In the genomic region with DNA sequence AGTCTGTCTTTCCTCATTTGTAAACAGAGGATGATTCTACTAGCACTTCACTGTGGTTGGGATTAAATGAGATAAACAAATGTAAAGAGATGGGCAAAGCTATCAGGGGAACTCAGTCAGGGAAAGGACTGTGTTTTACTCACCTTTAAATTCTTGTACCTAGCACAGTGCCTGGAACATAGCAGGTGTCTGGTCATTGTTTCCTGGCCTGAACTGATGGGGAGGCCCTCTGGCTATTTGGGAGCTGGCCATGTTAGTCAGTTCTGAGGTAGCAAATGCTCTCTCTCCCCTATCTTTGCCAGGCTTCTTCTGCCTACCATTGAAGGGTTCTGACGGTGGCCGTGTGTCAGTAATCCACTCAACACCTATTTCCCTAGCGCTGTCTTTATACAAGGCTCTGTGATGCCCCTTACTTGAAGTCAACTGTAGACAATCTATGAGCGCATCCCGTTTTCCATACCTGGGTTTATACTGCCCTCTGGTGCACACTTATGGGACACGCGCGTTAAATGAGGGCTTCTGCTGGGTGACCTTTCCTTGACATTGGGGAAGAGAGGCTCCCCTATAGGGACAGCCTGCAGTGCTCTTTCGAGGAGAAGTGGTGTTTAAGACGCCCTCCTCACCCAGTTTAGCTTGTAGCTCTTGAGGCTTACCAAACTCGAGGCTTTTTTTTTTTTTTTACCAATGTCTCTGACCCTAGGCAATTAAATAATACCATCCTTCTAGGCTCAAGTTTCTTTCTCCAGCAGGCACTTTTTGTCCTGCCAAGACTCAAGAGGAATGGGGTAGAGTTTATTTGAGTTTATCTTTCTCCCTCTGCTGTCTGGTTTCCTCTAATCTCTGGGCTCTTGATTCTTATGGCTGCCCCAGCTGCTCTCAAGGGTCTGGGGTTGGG, we compare ENCODE assay signal across 8 cellular contexts. TPM values are rescaled to one million over a fixed set of nuclear protein-coding genes. Genes with fewer than 3 reads are reported as not detected.
DNase-seq lines count a peak whose midpoint lies in the region; ATAC-seq and TF ChIP-seq lines count a peak whose summit lies in the region.

No MANE protein-coding gene starts in this region.

- peak; percentile 73 for DNase-seq in BE2C
- DNase-seq in NCI-H1048 (lab: John Stamatoyannopoulos, UW) = peak; percentile 10
- peak; percentile 86 for DNase-seq in SK-MEL-5 (ENCODE audit: low read depth, low spot score)
- peak; percentile 69 for DNase-seq in activated naive CD4-positive, alpha-beta T cell treated with Interleukin-2 at 50 U/mL for 16 hours
- DNase-seq in glomerular endothelial cell (ENCODE audit: extremely low read depth, low read depth, low spot score) = peak; percentile 23
- peak in 8 of 10 donors; percentile 26 to 89 (median 64) for DNase-seq in posterior cingulate gyrus
- no peak for DNase-seq in upper lobe of right lung

- H3K36me3 ChIP-seq in BE2C (no peaks in the 10 kb centered on the region), upper lobe of right lung (no peaks in the 10 kb centered on the region)

- TF ChIP-seq CTCF in BE2C (IDR thresholded peaks at IDR 0.05; ENCODE audit: low read depth, low read length) = peak; percentile 81
- TF ChIP-seq CTCF in upper lobe of right lung (IDR thresholded peaks at IDR 0.05) = peak; percentile 77

- in situ Hi-C loops in SK-MEL-5 (cut with HindIII; ENCODE audit: low pct_unique_long_range_greater_than_20kb, low sequenced_read_pairs) = no loop called here

- H3K27me3 ChIP-seq in BE2C (no peaks in the 10 kb centered on the region), upper lobe of right lung (peaks cover 12% of the 10 kb centered on the region)

- ATAC-seq in GM21360 (IDR thresholded peaks at IDR 0.05; ENCODE audit: unreplicated experiment) = peak; percentile 57
- ATAC-seq in upper lobe of right lung = peak; percentile 89

- H3K4me3 ChIP-seq in BE2C (ENCODE audit: low read depth, low read length) (no peak overlapping the region), upper lobe of right lung (no peak overlapping the region)

- no peak overlapping the region for H3K27ac ChIP-seq in upper lobe of right lung

- H3K9me3 ChIP-seq in BE2C = no peaks in the 10 kb centered on the region
- no peaks in the 10 kb centered on the region for H3K9me3 ChIP-seq in upper lobe of right lung

- intact Hi-C loops in posterior cingulate gyrus (cut with DNase I) (loop anchor here (1.0 kb wide), 2 partner anchors 70 to 166 kb away; no protein-coding TSS in a partner anchor), upper lobe of right lung (cut with DNase I) (no loop called here)

- H3K4me1 ChIP-seq in BE2C (peaks cover 22% of the 10 kb centered on the region), upper lobe of right lung (peaks cover 8% of the 10 kb centered on the region)

RNA-seq across cellular contexts. Expression of a gene that starts 4.0 kb away (rescaled TPM):
- not detected for polyA plus RNA-seq in BE2C (2012; ENCODE audit: insufficient read depth, insufficient read length, low read depth)
- 0.53 and 0.74 TPM in 2 replicates for total RNA-seq in SK-MEL-5 (2014; rRNA removed; shearing (Covaris generic))
- 0.09 and 0.23 TPM in 2 replicates for polyA plus RNA-seq in SK-MEL-5 (2015; cell fraction: cytosol; rRNA removed)
- 0.42 TPM in 1 of 2 replicates, not detected in the other for polyA plus RNA-seq in SK-MEL-5 (2015; cell fraction: nucleus; rRNA removed)
- total RNA-seq in glomerular endothelial cell (not detected in 2 replicates), upper lobe of right lung (not detected)

RNA-seq across cellular contexts. Expression of a gene that starts 25.3 kb away (rescaled TPM):
- polyA plus RNA-seq in BE2C (2012; ENCODE audit: insufficient read depth, insufficient read length, low read depth) = 27.4 TPM
- 21.7 and 22.2 TPM in 2 replicates for total RNA-seq in SK-MEL-5 (2014; rRNA removed; shearing (Covaris generic))
- polyA plus RNA-seq in SK-MEL-5 (2015; cell fraction: cytosol; rRNA removed) = 18.3 and 26.7 TPM in 2 replicates
- polyA plus RNA-seq in SK-MEL-5 (2015; cell fraction: nucleus; rRNA removed) = 18.4 and 25.3 TPM in 2 replicates
- 12.4 and 12.6 TPM in 2 replicates for total RNA-seq in glomerular endothelial cell
- total RNA-seq in upper lobe of right lung = 11.8 TPM

RNA-seq across cellular contexts. Expression of a gene that starts 49.0 kb away (rescaled TPM):
- polyA plus RNA-seq in BE2C (2012; ENCODE audit: insufficient read depth, insufficient read length, low read depth) = 11.9 TPM
- 24.6 and 24.9 TPM in 2 replicates for total RNA-seq in SK-MEL-5 (2014; rRNA removed; shearing (Covaris generic))
- polyA plus RNA-seq in SK-MEL-5 (2015; cell fraction: cytosol; rRNA removed) = 10.2 and 14.2 TPM in 2 replicates
- 8.8 and 9.6 TPM in 2 replicates for polyA plus RNA-seq in SK-MEL-5 (2015; cell fraction: nucleus; rRNA removed)
- total RNA-seq in glomerular endothelial cell = 15.5 and 18.7 TPM in 2 replicates
- total RNA-seq in upper lobe of right lung = 17.8 TPM
